8 cellular contexts compared by ENCODE assay signal in genomic region chr3:196941846-196942225, GRCh38. TPM values are rescaled to one million over a fixed set of nuclear protein-coding genes. Genes with fewer than 3 reads are reported as not detected.
DNase-seq lines count a peak whose midpoint lies in the region; ATAC-seq and TF ChIP-seq lines count a peak whose summit lies in the region.

No MANE protein-coding gene starts in this region.

- peak overlapping the region; percentile 97 for H3K27ac ChIP-seq in CD4-positive, CD25-positive, alpha-beta regulatory T cell (ENCODE audit: insufficient read depth, low read length, poor library complexity, severe bottlenecking)
- H3K27ac ChIP-seq in hepatocyte (peak overlapping the region; percentile 98), skin epidermis (peak overlapping the region; percentile 71 to 99 (median 95))

- no peaks in the 10 kb centered on the region for H3K27me3 ChIP-seq in CD4-positive, CD25-positive, alpha-beta regulatory T cell (ENCODE audit: control insufficient read depth, insufficient read depth, low read length)
- H3K27me3 ChIP-seq in hepatocyte = no peaks in the 10 kb centered on the region

- 2% methylated on average over 28 of the region's 28 CpGs for WGBS in hepatocyte (ENCODE audit: low lambda C conversion rate, missing lambda C conversion rate)

- peaks cover 3% of the 10 kb centered on the region for H4K20me1 ChIP-seq in hepatocyte (ENCODE audit: insufficient read depth, poor library complexity, severe bottlenecking)

- peaks cover 28% of the 10 kb centered on the region for H3K4me1 ChIP-seq in CD4-positive, CD25-positive, alpha-beta regulatory T cell (ENCODE audit: control insufficient read depth, insufficient read depth, low read length, poor library complexity, severe bottlenecking)
- peaks cover 7% of the 10 kb centered on the region for H3K4me1 ChIP-seq in hepatocyte (ENCODE audit: insufficient read depth)

- H3K9me3 Mint-ChIP-seq in CD4-positive, CD25-positive, alpha-beta regulatory T cell = no peaks in the 10 kb centered on the region

- peak overlapping the region; percentile 90 for H3K4me3 ChIP-seq in CD4-positive, CD25-positive, alpha-beta regulatory T cell (ENCODE audit: low read depth, low read length)
- H3K4me3 ChIP-seq in hepatocyte = peak overlapping the region; percentile 87
- peak overlapping the region; percentile 67 to 100 (median 96) for H3K4me3 ChIP-seq in skin epidermis

- H3K36me3 ChIP-seq in CD4-positive, CD25-positive, alpha-beta regulatory T cell (ENCODE audit: control insufficient read depth, insufficient read depth, low read length) = peaks cover 27% of the 10 kb centered on the region
- H3K36me3 ChIP-seq in hepatocyte (replicated peaks; ENCODE audit: insufficient read depth, low read depth) = peaks cover 3% of the 10 kb centered on the region

- H3K9me2 ChIP-seq in hepatocyte (replicated peaks; ENCODE audit: insufficient read depth) = no peaks in the 10 kb centered on the region

- H3K4me2 ChIP-seq in hepatocyte = peak overlapping the region; percentile 91

- H3K27me3 Mint-ChIP-seq in CD4-positive, CD25-positive, alpha-beta regulatory T cell = peaks cover 4% of the 10 kb centered on the region

- peak overlapping the region; percentile 98 for H3K4me3 Mint-ChIP-seq in CD4-positive, CD25-positive, alpha-beta regulatory T cell

- peak overlapping the region; percentile 98 to 99 (median 99) for H3K27ac Mint-ChIP-seq in CD4-positive, CD25-positive, alpha-beta regulatory T cell

- TF ChIP-seq CTCF in hepatocyte (IDR thresholded peaks at IDR 0.05; ENCODE audit: poor library complexity) = no peak

- peak overlapping the region; percentile 78 for H2AFZ ChIP-seq in hepatocyte

- peaks cover 35% of the 10 kb centered on the region for H3K36me3 Mint-ChIP-seq in CD4-positive, CD25-positive, alpha-beta regulatory T cell

- DNase-seq in CD4-positive, CD25-positive, alpha-beta regulatory T cell = peak in 2 of 3 donors; percentile 55 to 65
- DNase-seq in SKM-1 (lab: John Stamatoyannopoulos, UW; ENCODE audit: unreplicated experiment) (peak; percentile 50), hepatocyte (ENCODE audit: low spot score) (peak; percentile 72), SHP77 (lab: John Stamatoyannopoulos, UW) (no peak)
- DNase-seq in activated naive CD8-positive, alpha-beta T cell treated with anti-CD3 and anti-CD28 coated beads, Interleukin-2, amount 50 U/mL, for 16 hours (ENCODE audit: low read depth, low spot score) = peak; percentile 22

- H3K79me2 ChIP-seq in hepatocyte = peaks cover 53% of the 10 kb centered on the region

- H3K4me1 Mint-ChIP-seq in CD4-positive, CD25-positive, alpha-beta regulatory T cell = peaks cover 15 to 61% (median 39%) of the 10 kb centered on the region in 4 donors

- peak; percentile 24 to 25 for ATAC-seq in CD4-positive, CD25-positive, alpha-beta regulatory T cell (ENCODE audit: low read depth in 2 of 2)
- ATAC-seq in GM19397 (IDR thresholded peaks at IDR 0.05; ENCODE audit: unreplicated experiment) (peak; percentile 13), HG03565 (IDR thresholded peaks at IDR 0.05; ENCODE audit: unreplicated experiment) (peak; percentile 18)

- H3K9me3 ChIP-seq in CD4-positive, CD25-positive, alpha-beta regulatory T cell (ENCODE audit: control insufficient read depth in 2 of 2, low read length in 2 of 2) = no peaks in the 10 kb centered on the region
- no peaks in the 10 kb centered on the region for H3K9me3 ChIP-seq in hepatocyte (ENCODE audit: low read depth)

RNA-seq across cellular contexts. Expression of gene NCBP2, which starts 0.5 kb away (rescaled TPM):
- total RNA-seq in CD4-positive, CD25-positive, alpha-beta regulatory T cell = 46.0 TPM
- polyA plus RNA-seq in CD4-positive, CD25-positive, alpha-beta regulatory T cell = 10 to 100 TPM; 56.7 to 78.0 (median 69.6) TPM
- total RNA-seq in hepatocyte = 60.2 and 78.3 TPM in 2 replicates
- polyA plus RNA-seq in hepatocyte = 94.5 and 101 TPM in 2 replicates

RNA-seq across cellular contexts. Expression of gene PIGZ, which starts 26.8 kb away (rescaled TPM):
- total RNA-seq in CD4-positive, CD25-positive, alpha-beta regulatory T cell = 0.47 TPM
- under 1 TPM in 3 of 4 donors, not detected in 1; 0.34 to 0.47 (median 0.37) TPM for polyA plus RNA-seq in CD4-positive, CD25-positive, alpha-beta regulatory T cell
- total RNA-seq in hepatocyte = 11.1 and 18.0 TPM in 2 replicates
- polyA plus RNA-seq in hepatocyte = 24.2 and 32.6 TPM in 2 replicates

Comparison
In these comparisons a context has a peak if more than half of its experiments do, and no peak if none do; other contexts are left out.
1. DNase-seq: peak in CD4-positive, CD25-positive, alpha-beta regulatory T cell (2 of 3), SKM-1 (single experiment), activated naive CD8-positive, alpha-beta T cell treated with anti-CD3 and anti-CD28 coated beads, Interleukin-2, amount 50 U/mL, for 16 hours (single experiment) and hepatocyte (single experiment); none in SHP77 (0 of 2).
2. Peak in every context shown above with its lines, with median percentiles within 50 percentile points of each other: ATAC-seq, H3K27ac ChIP-seq and H3K4me3 ChIP-seq.